36 cellular contexts compared by ENCODE assay signal in the genomic region with DNA sequence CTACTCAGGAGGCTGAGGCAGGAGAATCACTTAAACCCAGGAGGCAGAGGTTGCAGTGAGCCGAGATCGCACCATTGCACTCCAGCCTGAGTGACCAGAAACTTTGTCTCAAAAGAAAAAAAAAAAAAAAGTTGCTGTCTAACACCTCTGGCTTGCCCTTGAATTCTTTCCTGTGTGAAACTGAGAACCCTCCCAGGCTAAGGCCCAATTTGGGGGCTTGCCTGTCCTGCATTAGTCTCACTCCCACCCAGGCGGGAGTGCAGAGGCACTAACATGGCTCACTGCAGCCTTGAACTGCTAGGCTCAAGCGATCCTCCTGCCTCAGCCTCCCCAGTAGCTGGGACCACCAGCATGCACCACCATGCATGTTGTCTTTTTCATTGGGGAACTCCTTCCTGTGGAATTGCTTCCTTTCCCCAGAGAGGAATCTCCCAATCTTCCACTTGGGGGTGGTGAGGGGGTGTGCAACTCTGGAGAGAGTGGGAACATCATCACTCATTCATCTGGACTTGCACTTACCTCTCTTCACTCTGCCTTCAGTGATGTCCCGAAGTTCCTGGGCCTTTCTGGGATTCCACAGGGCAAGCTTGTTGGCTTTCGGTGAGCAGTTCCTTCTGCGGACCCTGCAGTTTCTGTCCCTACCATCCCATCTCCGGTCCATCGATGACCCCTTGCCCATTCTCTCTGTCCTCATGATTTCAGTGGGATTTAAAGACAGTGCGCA.
"Had no signal": no experiment of that assay in that cellular context is flagged by ENCODE, and none has a peak within 500 bp of the region (broad histone marks: within the 10 kb centered on the region; RNA-seq: fewer than 3 reads in every experiment).

No MANE protein-coding gene starts in this region.

- H3K27ac Mint-ChIP-seq: activated CD4-positive, alpha-beta memory T cell treated with anti-CD3 and anti-CD28 coated beads, Interleukin-2, amount 10 ng/mL, durations not matched to agents 7 days and 5 days; activated CD8-positive, alpha-beta memory T cell treated with anti-CD3 and anti-CD28 coated beads, Interleukin-2, amount 10 ng/mL, durations not matched to agents 7 days and 5 days; activated naive CD4-positive, alpha-beta T cell treated with anti-CD3 and anti-CD28 coated beads, Interleukin-2, amount 10 ng/mL, durations not matched to agents 7 days and 5 days; activated naive CD8-positive, alpha-beta T cell; activated naive CD8-positive, alpha-beta T cell treated with anti-CD3 and anti-CD28 coated beads, Interleukin-2, amount 50 U/mL, for 24 hours had no signal

- H3K36me3 ChIP-seq: brain microvascular endothelial cell, WERI-Rb-1 had no signal

- H3K4me3 Mint-ChIP-seq: activated CD4-positive, alpha-beta memory T cell treated with anti-CD3 and anti-CD28 coated beads, Interleukin-2, amount 10 ng/mL, durations not matched to agents 7 days and 5 days; activated CD8-positive, alpha-beta memory T cell treated with anti-CD3 and anti-CD28 coated beads, Interleukin-2, amount 10 ng/mL, durations not matched to agents 7 days and 5 days; activated naive CD4-positive, alpha-beta T cell treated with anti-CD3 and anti-CD28 coated beads, Interleukin-2, amount 10 ng/mL, durations not matched to agents 7 days and 5 days; activated naive CD8-positive, alpha-beta T cell; activated naive CD8-positive, alpha-beta T cell treated with anti-CD3 and anti-CD28 coated beads, Interleukin-2, amount 50 U/mL, for 24 hours; central memory CD8-positive, alpha-beta T cell had no signal

- ATAC-seq: activated CD8-positive, alpha-beta memory T cell treated with anti-CD3 and anti-CD28 coated beads, Interleukin-2, amount 10 ng/mL, durations not matched to agents 7 days and 5 days; activated naive CD8-positive, alpha-beta T cell treated with anti-CD3 and anti-CD28 coated beads, Interleukin-2, amount 50 U/mL, for 24 hours; Right ventricle myocardium inferior had no signal

- H3K4me2 ChIP-seq: PC-9 had no signal

- H3K36me3 Mint-ChIP-seq: activated CD8-positive, alpha-beta memory T cell treated with anti-CD3 and anti-CD28 coated beads, Interleukin-2, amount 10 ng/mL, durations not matched to agents 7 days and 5 days; activated naive CD4-positive, alpha-beta T cell treated with anti-CD3 and anti-CD28 coated beads, Interleukin-2, amount 10 ng/mL, durations not matched to agents 7 days and 5 days; activated naive CD8-positive, alpha-beta T cell had no signal

- H3K9me3 Mint-ChIP-seq: activated naive CD4-positive, alpha-beta T cell treated with anti-CD3 and anti-CD28 coated beads, Interleukin-2, amount 10 ng/mL, durations not matched to agents 7 days and 5 days; activated naive CD8-positive, alpha-beta T cell treated with anti-CD3 and anti-CD28 coated beads, Interleukin-2, amount 50 U/mL, for 24 hours; central memory CD8-positive, alpha-beta T cell had no signal

- H3K4me3 ChIP-seq: PC-9 had no signal

- H3K27ac ChIP-seq: brain microvascular endothelial cell, PC-9, RWPE1, WERI-Rb-1 had no signal

- DNase-seq: activated CD4-positive, alpha-beta memory T cell treated with anti-CD3 and anti-CD28 coated beads, Interleukin-2, amount 10 ng/mL, durations not matched to agents 7 days and 5 days; activated CD4-positive, alpha-beta T cell treated with anti-CD3 and anti-CD28 coated beads for 1 hour; activated CD4-positive, alpha-beta T cell treated with anti-CD3 and anti-CD28 coated beads for 48 hours; activated CD4-positive, CD25-positive, alpha-beta regulatory T cell; activated CD8-positive, alpha-beta memory T cell treated with anti-CD3 and anti-CD28 coated beads for 24 hours; activated CD8-positive, alpha-beta memory T cell treated with anti-CD3 and anti-CD28 coated beads, Interleukin-2, amount 10 ng/mL, durations not matched to agents 7 days and 5 days; activated CD8-positive, alpha-beta memory T cell treated with anti-CD3 and anti-CD28 coated beads, Interleukin-2, amount 50 U/mL, for 48 hours; activated effector memory CD4-positive, alpha-beta T cell treated with Interleukin-2 at 50 U/mL for 16 hours; activated naive CD4-positive, alpha-beta T cell treated with anti-CD3 and anti-CD28 coated beads, Interleukin-2, amount 10 ng/mL, durations not matched to agents 7 days and 5 days; activated naive CD8-positive, alpha-beta T cell treated with anti-CD3 and anti-CD28 coated beads, Interleukin-2, amount 50 U/mL, for 24 hours; activated T-cell treated with anti-CD3 and anti-CD28 coated beads, Interleukin-2, amount 50 U/mL, for 48 hours; aorta; brain microvascular endothelial cell; Kasumi-1; NCI-H1092 treated with DMSO at 0.1 percent for 48 hours; NCI-H1417; NCI-H146; NCI-H187; NCI-H2081; NCI-H2171 treated with DMSO at 0.1 percent for 48 hours; NCI-H2227 treated with DMSO at 0.1 percent for 48 hours; NCI-H446; NCI-H510A treated with DMSO at 0.1 percent for 48 hours; NCI-H82; NK-92 treated with Interleukin-12 subunit alpha and Interleukin-12 subunit beta, amount 100 ng/mL, for 24 hours; PC-9; SIG-M5; SW 1271; T-helper 1 cell; T-helper 2 cell; T1000; WERI-Rb-1 had no signal

- H3K27me3 ChIP-seq: brain microvascular endothelial cell had no signal
